ENCODE assay signal across 17 cellular contexts in genomic region chr13:23386533-23386932, GRCh38. TPM values are rescaled to one million over a fixed set of nuclear protein-coding genes. Genes with fewer than 3 reads are reported as not detected.
DNase-seq lines count a peak whose midpoint lies in the region; ATAC-seq and TF ChIP-seq lines count a peak whose summit lies in the region.
"Had no signal": no experiment of that assay in that cellular context is flagged by ENCODE, and none has a peak within 500 bp of the region (broad histone marks: within the 10 kb centered on the region; RNA-seq: fewer than 3 reads in every experiment).

No MANE protein-coding gene starts in this region.

- H3K9me3 ChIP-seq in esophagus muscularis mucosa = no peaks in the 10 kb centered on the region

- peaks cover 24% of the 10 kb centered on the region for H3K4me1 Mint-ChIP-seq in T-helper 1 cell treated with Interleukin-12 subunit alpha and Interleukin-12 subunit beta and Interleukin-4 antibody, amounts not matched to agents 30 μg/mL and 1 μg/mL, for 36 hours (ENCODE audit: low read depth)

- peaks cover 8% of the 10 kb centered on the region for H3K27me3 Mint-ChIP-seq in T-helper 1 cell treated with Interleukin-12 subunit alpha and Interleukin-12 subunit beta and Interleukin-4 antibody, amounts not matched to agents 30 μg/mL and 1 μg/mL, for 36 hours (ENCODE audit: low read depth)

- 100% methylated on average over 2 of the region's 2 CpGs for WGBS in esophagus muscularis mucosa

- intact Hi-C loops in esophagus muscularis mucosa (cut with DNase I) = no loop called here

- no peak overlapping the region for H3K4me3 Mint-ChIP-seq in T-helper 1 cell treated with Interleukin-12 subunit alpha and Interleukin-12 subunit beta and Interleukin-4 antibody, amounts not matched to agents 30 μg/mL and 1 μg/mL, for 36 hours
- H3K4me3 Mint-ChIP-seq: CD4-positive, alpha-beta memory T cell; stimulated activated naive CD8-positive, alpha-beta T cell treated with anti-CD3 and anti-CD28 coated beads, Interleukin-15, Interleukin-2, amounts not matched to agents 100 ng/mL and 50 ng/mL, for 24 hours had no signal

- H3K4me3 ChIP-seq in esophagus muscularis mucosa = no peak overlapping the region

- H3K36me3 ChIP-seq in esophagus muscularis mucosa = no peaks in the 10 kb centered on the region

- peak overlapping the region; percentile 28 for H3K27ac Mint-ChIP-seq in T-helper 1 cell treated with Interleukin-12 subunit alpha and Interleukin-12 subunit beta and Interleukin-4 antibody, amounts not matched to agents 30 μg/mL and 1 μg/mL, for 36 hours
- H3K27ac Mint-ChIP-seq: CD4-positive, alpha-beta memory T cell; stimulated activated naive CD8-positive, alpha-beta T cell treated with anti-CD3 and anti-CD28 coated beads, Interleukin-15, Interleukin-2, amounts not matched to agents 100 ng/mL and 50 ng/mL, for 24 hours had no signal

- TF ChIP-seq POLR2A in esophagus muscularis mucosa (IDR thresholded peaks at IDR 0.05; ENCODE audit: low read depth) = no peak

- H3K9me3 Mint-ChIP-seq in T-helper 1 cell treated with Interleukin-12 subunit alpha and Interleukin-12 subunit beta and Interleukin-4 antibody, amounts not matched to agents 30 μg/mL and 1 μg/mL, for 36 hours = no peaks in the 10 kb centered on the region
- H3K9me3 Mint-ChIP-seq: CD4-positive, alpha-beta memory T cell; stimulated activated naive CD8-positive, alpha-beta T cell treated with anti-CD3 and anti-CD28 coated beads, Interleukin-15, Interleukin-2, amounts not matched to agents 100 ng/mL and 50 ng/mL, for 24 hours had no signal

- no peak overlapping the region for H3K27ac ChIP-seq in esophagus muscularis mucosa (replicated peaks in 1 of 4)
- H3K27ac ChIP-seq: HL-60 had no signal

- peaks cover 4 to 18% (median 8%) of the 10 kb centered on the region in 4 donors for H3K4me1 ChIP-seq in esophagus muscularis mucosa

- DNase-seq in glomerular visceral epithelial cell (ENCODE audit: extremely low spot score) (no peak), esophagus muscularis mucosa (ENCODE audit: extremely low spot score) (no peak), SIG-M5 treated with dmso at 0.1 percent for 504 hours (lab: John Stamatoyannopoulos, UW; ENCODE audit: unreplicated experiment) (no peak)
- DNase-seq: activated gamma-delta T cell treated with Interleukin-2 at 50 U/mL for 16 hours; CD4-positive, alpha-beta memory T cell; GF-D8; MM.1S; NCI-H446 treated with DMSO at 0.1 percent for 48 hours; RPMI8226; stimulated activated CD4-positive, alpha-beta T cell treated with anti-CD3 and anti-CD28 coated beads, Interleukin-2, amount 100 ng/mL, for 24 hours had no signal

- no peak for TF ChIP-seq EP300 in esophagus muscularis mucosa (IDR thresholded peaks at IDR 0.05)

- peak; percentile 76 for ATAC-seq in GM18511 (IDR thresholded peaks at IDR 0.05; ENCODE audit: unreplicated experiment)
- peak; percentile 44 for ATAC-seq in GM19372 (IDR thresholded peaks at IDR 0.05; ENCODE audit: low read depth, unreplicated experiment)
- ATAC-seq in HG02759 (IDR thresholded peaks at IDR 0.05; ENCODE audit: unreplicated experiment) = peak; percentile 53
- no peak for ATAC-seq in GM19397 (IDR thresholded peaks at IDR 0.05; ENCODE audit: unreplicated experiment)

- no peaks in the 10 kb centered on the region for H3K36me3 Mint-ChIP-seq in T-helper 1 cell treated with Interleukin-12 subunit alpha and Interleukin-12 subunit beta and Interleukin-4 antibody, amounts not matched to agents 30 μg/mL and 1 μg/mL, for 36 hours (ENCODE audit: low read depth)
- H3K36me3 Mint-ChIP-seq: CD4-positive, alpha-beta memory T cell had no signal

- TF ChIP-seq CTCF in esophagus muscularis mucosa (IDR thresholded peaks at IDR 0.05) = no peak

- H3K27me3 ChIP-seq in esophagus muscularis mucosa = no peaks in the 10 kb centered on the region

RNA-seq across cellular contexts. Expression of gene SACS, which starts 47.0 kb away (rescaled TPM):
- 10 to 100 TPM; 45.1 to 70.1 (median 65.3) TPM for total RNA-seq in esophagus muscularis mucosa
